Comparison of ENCODE assay signal across 2 cellular contexts in genomic region chr2:23008951-23009350, GRCh38.
TF ChIP-seq lines count a peak whose summit lies in the region.

No MANE protein-coding gene starts in this region.

TF ChIP-seq in IMR-90, 13 proteins besides CTCF, POLR2A, EP300 and RAD21:
- TF ChIP-seq CEBPB (IDR thresholded peaks at IDR 0.05; ENCODE audit: low read depth, low read length), result no peak
- no peak for TF ChIP-seq ELK1 (IDR thresholded peaks at IDR 0.05; ENCODE audit: borderline replicate concordance, low read depth, low read length)
- TF ChIP-seq MXI1 (IDR thresholded peaks at IDR 0.05; ENCODE audit: borderline replicate concordance, low read depth, low read length), result no peak
- no peak for TF ChIP-seq RFX5 (IDR thresholded peaks at IDR 0.05; ENCODE audit: low read depth, low read length)
- no peak for TF ChIP-seq MAFK (IDR thresholded peaks at IDR 0.05; ENCODE audit: low read depth, low read length)
- no peak for TF ChIP-seq MAZ (IDR thresholded peaks at IDR 0.05; ENCODE audit: borderline replicate concordance, low read depth, low read length)
- no peak for TF ChIP-seq RCOR1 (IDR thresholded peaks at IDR 0.05; ENCODE audit: insufficient replicate concordance, low read length)
- no peak for TF ChIP-seq FOS (IDR thresholded peaks at IDR 0.05; ENCODE audit: low read depth, low read length)
- no peak for TF ChIP-seq CHD1 (IDR thresholded peaks at IDR 0.05; ENCODE audit: low read depth, low read length)
- TF ChIP-seq BHLHE40 (IDR thresholded peaks at IDR 0.05; ENCODE audit: low read depth, low read length), result no peak
- no peak for TF ChIP-seq NFE2L2 (IDR thresholded peaks at IDR 0.05; ENCODE audit: low read depth, low read length)
- TF ChIP-seq USF2 (IDR thresholded peaks at IDR 0.05; ENCODE audit: low read depth, low read length), result no peak
- no peak for TF ChIP-seq SMC3 (IDR thresholded peaks at IDR 0.05; ENCODE audit: low read depth, low read length)
TF ChIP-seq in IMR-90: peak in this region for 0.

TF ChIP-seq in GM23338, 12 proteins besides CTCF, POLR2A, EP300 and RAD21 (continued from another document):
- no peak for TF ChIP-seq ZNF114 (CRISPR knock-in tag; IDR thresholded peaks at IDR 0.05)
- no peak for TF ChIP-seq REST (IDR thresholded peaks at IDR 0.05; ENCODE audit: unreplicated experiment)
- no peak for TF ChIP-seq EZH2phosphoT487 (IDR thresholded peaks at IDR 0.05; ENCODE audit: unreplicated experiment)
- no peak for TF ChIP-seq NANOG (IDR thresholded peaks at IDR 0.05; ENCODE audit: borderline replicate concordance)
- no peak for TF ChIP-seq ZNF331 (CRISPR knock-in tag; IDR thresholded peaks at IDR 0.05; ENCODE audit: low read depth)
- no peak for TF ChIP-seq EZH2 (IDR thresholded peaks at IDR 0.05; ENCODE audit: low read depth, unreplicated experiment)
- no peak for TF ChIP-seq ZNF462 (CRISPR knock-in tag; IDR thresholded peaks at IDR 0.05)
- TF ChIP-seq ETS1 (IDR thresholded peaks at IDR 0.05), result no peak
- TF ChIP-seq STAT1 (IDR thresholded peaks at IDR 0.05; ENCODE audit: unreplicated experiment), result no peak
- TF ChIP-seq JUNB (IDR thresholded peaks at IDR 0.05; ENCODE audit: unreplicated experiment), result no peak
- no peak for TF ChIP-seq CREB1 (CRISPR knock-in tag; IDR thresholded peaks at IDR 0.05; ENCODE audit: low read depth)
